In genomic region chr14:70359076-70359424, GRCh38 we compare ENCODE assay signal across 8 cellular contexts. TPM values are rescaled to one million over a fixed set of nuclear protein-coding genes. Genes with fewer than 3 reads are reported as not detected.
DNase-seq lines count a peak whose midpoint lies in the region; ATAC-seq, FAIRE-seq and TF ChIP-seq lines count a peak whose summit lies in the region.

No MANE protein-coding gene starts in this region.

- peak overlapping the region; percentile 93 for H3K4me2 ChIP-seq in K562 (ENCODE audit: insufficient read depth, low read length)

- peak overlapping the region; percentile 59 to 90 for H3K9ac ChIP-seq in K562 (ENCODE audit: insufficient read depth in 1 of 2, low read depth in 2 of 2, low read length in 2 of 2)

- no peak for FAIRE-seq in K562 (lab: Jason Lieb, UNC)

- H3K4me1 Mint-ChIP-seq in memory B cell, result peaks cover 32% of the 10 kb centered on the region

- no peak for TF ChIP-seq POLR2A in K562 (conservative IDR thresholded peaks at IDR 0.05)

- H3K9me3 Mint-ChIP-seq in memory B cell, result no peaks in the 10 kb centered on the region

- H3K4me1 ChIP-seq in K562 (replicated peaks in 1 of 2; ENCODE audit: control insufficient read depth in 2 of 2, insufficient read depth in 2 of 2, low read length in 2 of 2) (no peaks in the 10 kb centered on the region), aorta (ENCODE audit: control insufficient read depth in 1 of 2, insufficient read depth in 2 of 2, low read length in 2 of 2) (peaks cover 0 to 3% of the 10 kb centered on the region in 2 donors)

- H3K9me1 ChIP-seq in K562 (ENCODE audit: control insufficient read depth, insufficient read depth, low read length), result peaks cover 3% of the 10 kb centered on the region

- POLR2A ChIA-PET in K562 (lab: Yijun Ruan, JAX), result interaction anchor here (0.8 kb wide), 1 partner anchor 143 kb away, joined by 3 read pairs; no protein-coding TSS in a partner anchor

- no peak for TF ChIP-seq CTCF in K562 (IDR thresholded peaks at IDR 0.05 in 2 of 3, conservative IDR thresholded peaks at IDR 0.05 in 1 of 3; ENCODE audit: insufficient read depth in 2 of 3, low read depth in 1 of 3, low read length in 3 of 3)

- intact Hi-C loops in K562 (cut with micrococcal nuclease) (no loop called here), aorta (cut with DNase I) (no loop called here)

- H3K27me3 Mint-ChIP-seq in memory B cell, result no peaks in the 10 kb centered on the region

- H3K9me3 ChIP-seq in K562 (replicated peaks; ENCODE audit: control insufficient read depth, insufficient read depth, low read depth, low read length) (peaks cover 2% of the 10 kb centered on the region; the same call in 1 of the 2 replicates), aorta (ENCODE audit: control insufficient read depth, low read length) (no peaks in the 10 kb centered on the region)

- in situ Hi-C loops in K562 (cut with MboI), result no loop called here

- no peaks in the 10 kb centered on the region for H4K20me1 ChIP-seq in K562 (replicated peaks; ENCODE audit: control insufficient read depth, insufficient read depth, low read length)

- H3K79me2 ChIP-seq in K562 (ENCODE audit: control insufficient read depth, insufficient read depth, low read length), result peaks cover 30% of the 10 kb centered on the region

- no peaks in the 10 kb centered on the region for H3K27me3 ChIP-seq in K562 (ENCODE audit: control insufficient read depth in 2 of 2, insufficient read depth in 2 of 2, low read length in 2 of 2)
- no peaks in the 10 kb centered on the region for H3K27me3 ChIP-seq in aorta (ENCODE audit: control insufficient read depth in 1 of 2, insufficient read depth in 2 of 2, low read length in 1 of 2)

- no peak for TF ChIP-seq RAD21 in K562 (CRISPR knock-in tag; conservative IDR thresholded peaks at IDR 0.05 in 1 of 2, IDR thresholded peaks at IDR 0.05 in 1 of 2)

- H3K36me3 Mint-ChIP-seq in memory B cell, result peaks cover 13% of the 10 kb centered on the region

- 0% methylated on average over 2 of the region's 14 CpGs for WGBS in K562 (ENCODE audit: insufficient coverage, low coverage, missing lambda C conversion rate)
- WGBS in aorta, 2 donors, result 0% methylated on average over 14 of the region's 14 CpGs

- H3K27ac Mint-ChIP-seq in memory B cell, result peak overlapping the region; percentile 95

- CTCF ChIA-PET in K562 (lab: Yijun Ruan, JAX; ENCODE audit: low intra/inter-chr PET ratio), result no interaction called here

- ATAC-seq in HG03442 (IDR thresholded peaks at IDR 0.05; ENCODE audit: unreplicated experiment), result peak; percentile 5
- ATAC-seq in K562, result peak; percentile 62
- no peak for ATAC-seq in memory B cell (ENCODE audit: low read depth)
- no peak for ATAC-seq in aorta (ENCODE audit: low FRiP score)
- no peak for ATAC-seq in GM21786 (IDR thresholded peaks at IDR 0.05; ENCODE audit: unreplicated experiment)
- no peak for ATAC-seq in HG03460 (IDR thresholded peaks at IDR 0.05; ENCODE audit: unreplicated experiment)

- H3K36me3 ChIP-seq in K562 (ENCODE audit: control insufficient read depth, insufficient read depth, low read length) (no peaks in the 10 kb centered on the region), aorta (ENCODE audit: control insufficient read depth in 1 of 2, insufficient read depth in 2 of 2, low read length in 1 of 2) (no peaks in the 10 kb centered on the region)

- H3K27ac ChIP-seq in K562 (ENCODE audit: extremely low read depth, low read depth, low read length) (peak overlapping the region; percentile 63; the same call in 2 of the 3 replicates), aorta (ENCODE audit: low read depth in 1 of 2, low read length in 2 of 2) (peak overlapping the region in 1 of 2 donors; percentile 87)

- peak overlapping the region; percentile 96 for H2AFZ ChIP-seq in K562 (ENCODE audit: low read depth, low read length)

- TSS peak; percentile 67 for BruUV-seq in K562 (replicated peaks; lab: Mats Ljungman, UMichigan)

- peak overlapping the region; percentile 100 for H3K4me3 Mint-ChIP-seq in memory B cell

- TF ChIP-seq EP300 in K562 (IDR thresholded peaks at IDR 0.05; ENCODE audit: low read length), result no peak

- peak; percentile 50 for DNase-seq in NCI-H1694 treated with DMSO at 0.1 percent for 48 hours (lab: John Stamatoyannopoulos, UW)
- DNase-seq in NCI-H1694 (lab: John Stamatoyannopoulos, UW), result no peak
- no peak for DNase-seq in K562 (ENCODE audit: extremely low read depth in 1 of 4, low spot score in 3 of 4)
- no peak for DNase-seq in memory B cell (ENCODE audit: low spot score in 2 of 2)
- DNase-seq in aorta, result no peak

- H3K4me3 ChIP-seq in K562 (peak overlapping the region; percentile 58), aorta (ENCODE audit: low read length in 2 of 2) (peak overlapping the region; percentile 74 to 98)

TF ChIP-seq in K562, 482 proteins besides CTCF, POLR2A, EP300 and RAD21:
- TF ChIP-seq ZNF77 (CRISPR knock-in tag; IDR thresholded peaks at IDR 0.05), result no peak
- TF ChIP-seq ZNF707 (CRISPR knock-in tag; conservative IDR thresholded peaks at IDR 0.05), result peak; percentile 70
TF ChIP-seq in K562: peak in this region for 1.

RNA-seq across cellular contexts. Expression of gene COX16, which starts 0.4 kb away (rescaled TPM):
- total RNA-seq in K562 (2011; cell fraction: chromatin; rRNA removed; ENCODE audit: low replicate concordance), result 2.1 and 4.1 TPM in 2 replicates
- 3.3 and 3.5 TPM in 2 replicates for total RNA-seq in K562 (2011; cell fraction: nucleolus; rRNA removed)
- total RNA-seq in K562 (2011; cell fraction: nucleoplasm; rRNA removed), result 4.3 and 5.3 TPM in 2 replicates
- total RNA-seq in K562 (2014; rRNA removed) (12.2 and 18.2 TPM in 2 replicates), K562 (2014; rRNA removed; fragmentation: Illumina TruSeq; extraction: Trizol) (27.8 and 30.8 TPM in 2 replicates), K562 (2015; rRNA removed; fragmentation: Illumina TruSeq; extraction: Trizol) (16.1 and 20.8 TPM in 2 replicates), K562 (2021) (26.8 and 29.7 TPM in 2 replicates), aorta (10 to 100 TPM; 10.7 to 16.7 TPM)
- polyA plus RNA-seq in K562 (2011; rRNA removed) (13.3 and 17.1 TPM in 2 replicates), K562 (2014; fragmentation: Illumina TruSeq; extraction: Trizol) (19.7 and 20.8 TPM in 2 replicates), K562 (2014; fragmentation: Nextera tagmentation; extraction: Ambion mirVana) (10 to 100 TPM; 67.0 to 70.9 TPM), K562 (2014; rRNA removed) (25.9 and 29.4 TPM in 2 replicates), aorta (10 to 100 TPM; 28.3 to 85.8 TPM)
- 3.1 and 7.5 TPM in 2 replicates for polyA plus RNA-seq in K562 (2011; cell fraction: cytosol; rRNA removed)
- 1.8 and 3.5 TPM in 2 replicates for polyA plus RNA-seq in K562 (2011; cell fraction: nucleus; rRNA removed)
- polyA plus RNA-seq in K562 (2012), result 15.8 and 24.1 TPM in 2 replicates
- 4.3 and 6.1 TPM in 2 replicates for polyA minus RNA-seq in K562 (2011; rRNA and poly(A)+ RNA removed)
- polyA minus RNA-seq in K562 (2011; cell fraction: cytosol; rRNA and poly(A)+ RNA removed), result 4.8 and 6.0 TPM in 2 replicates
- polyA minus RNA-seq in K562 (2011; cell fraction: nucleus; rRNA and poly(A)+ RNA removed), result 2.6 and 4.3 TPM in 2 replicates

RNA-seq across cellular contexts. Expression of gene SYNJ2BP, which starts 57.8 kb away (rescaled TPM):
- total RNA-seq in K562 (2011; cell fraction: chromatin; rRNA removed; ENCODE audit: low replicate concordance), result 0.53 and 0.86 TPM in 2 replicates
- total RNA-seq in K562 (2011; cell fraction: nucleolus; rRNA removed), result 0.17 and 0.26 TPM in 2 replicates
- 0.51 and 1.1 TPM in 2 replicates for total RNA-seq in K562 (2011; cell fraction: nucleoplasm; rRNA removed)
- total RNA-seq in K562 (2014; rRNA removed) (1.3 and 1.8 TPM in 2 replicates), K562 (2014; rRNA removed; fragmentation: Illumina TruSeq; extraction: Trizol) (3.1 TPM in 2 replicates), K562 (2015; rRNA removed; fragmentation: Illumina TruSeq; extraction: Trizol) (4.1 and 4.6 TPM in 2 replicates), K562 (2021) (3.5 and 3.6 TPM in 2 replicates), aorta (10 to 100 TPM; 28.6 to 35.8 TPM)
- polyA plus RNA-seq in K562 (2011; rRNA removed) (2.4 TPM in 2 replicates), K562 (2014; fragmentation: Illumina TruSeq; extraction: Trizol) (2.9 and 3.3 TPM in 2 replicates), K562 (2014; fragmentation: Nextera tagmentation; extraction: Ambion mirVana) (1 to 10 TPM; 3.7 to 4.3 TPM), K562 (2014; rRNA removed) (1.8 and 3.5 TPM in 2 replicates), aorta (10 to 100 TPM; 16.6 to 26.7 TPM)
- 0.64 and 1.4 TPM in 2 replicates for polyA plus RNA-seq in K562 (2011; cell fraction: cytosol; rRNA removed)
- 0.60 and 0.83 TPM in 2 replicates for polyA plus RNA-seq in K562 (2011; cell fraction: nucleus; rRNA removed)
- polyA plus RNA-seq in K562 (2012), result 2.0 and 4.2 TPM in 2 replicates
- 1.9 and 3.1 TPM in 2 replicates for polyA minus RNA-seq in K562 (2011; rRNA and poly(A)+ RNA removed)
- polyA minus RNA-seq in K562 (2011; cell fraction: cytosol; rRNA and poly(A)+ RNA removed), result 0.86 and 1.1 TPM in 2 replicates
- 0.27 and 0.78 TPM in 2 replicates for polyA minus RNA-seq in K562 (2011; cell fraction: nucleus; rRNA and poly(A)+ RNA removed)

Comparison
In these comparisons a context has a peak if more than half of its experiments do, and no peak if none do; other contexts are left out.
1. ATAC-seq: peak in HG03442 (single experiment) and K562 (single experiment); none in memory B cell (single experiment), aorta (single experiment), GM21786 (single experiment) and HG03460 (single experiment).
2. RNA of gene SYNJ2BP, which starts 57.8 kb away (total RNA-seq): 28.6 to 35.8 TPM in aorta; 0.17 to 4.6 TPM in K562; every median in the first group is over 4 times any median in the second.